In genomic region chr7:51607447-51607846, GRCh38 we compare ENCODE assay signal across 22 cellular contexts.
"Had no signal": no experiment of that assay in that cellular context is flagged by ENCODE, and none has a peak within 500 bp of the region (broad histone marks: within the 10 kb centered on the region; RNA-seq: fewer than 3 reads in every experiment).

No MANE protein-coding gene starts in this region.

- H3K27me3 ChIP-seq: brain microvascular endothelial cell had no signal

- DNase-seq: activated CD4-positive, alpha-beta T cell treated with anti-CD3 and anti-CD28 coated beads, Interleukin-2, amount 10 ng/mL, durations not matched to agents 24 days and 14 days; activated CD4-positive, alpha-beta T cell treated with anti-CD3 and anti-CD28 coated beads, Interleukin-2, amount 50 U/mL, for 48 hours; activated CD4-positive, CD25-positive, alpha-beta regulatory T cell treated with anti-CD3 and anti-CD28 coated beads, Interleukin-2, amount 50 U/mL, for 72 hours; activated CD8-positive, alpha-beta memory T cell treated with anti-CD3 and anti-CD28 coated beads for 24 hours; activated gamma-delta T cell; activated naive CD4-positive, alpha-beta T cell treated with anti-CD3 and anti-CD28 coated beads for 36 hours; activated T-cell treated with anti-CD3 and anti-CD28 coated beads, Interleukin-2, amount 50 U/mL, for 48 hours; amygdala; brain microvascular endothelial cell; Karpas-422; MM.1S; NCI-H1105 treated with DMSO at 0.1 percent for 48 hours; NCI-H1436 treated with DMSO at 0.1 percent for 48 hours; NCI-H187; NCI-H2081; NCI-H524 had no signal

- H3K27ac Mint-ChIP-seq: activated CD4-positive, alpha-beta T cell treated with anti-CD3 and anti-CD28 coated beads, Interleukin-2, amount 10 ng/mL, durations not matched to agents 24 days and 14 days; activated naive CD4-positive, alpha-beta T cell treated with anti-CD3 and anti-CD28 coated beads for 36 hours; activated naive CD8-positive, alpha-beta T cell; activated T-helper 17 cell treated with anti-CD3 and anti-CD28 coated beads, Interleukin-2, amount 50 U/mL, for 72 hours; T-helper 1 cell treated with Interleukin-12 subunit alpha and Interleukin-12 subunit beta and Interleukin-4 antibody, amounts not matched to agents 30 μg/mL and 1 μg/mL, for 36 hours; WTC11 had no signal

- H3K36me3 Mint-ChIP-seq: activated naive CD8-positive, alpha-beta T cell; WTC11 had no signal

- H3K27me3 Mint-ChIP-seq: activated CD4-positive, alpha-beta T cell treated with anti-CD3 and anti-CD28 coated beads, Interleukin-2, amount 10 ng/mL, durations not matched to agents 24 days and 14 days; activated naive CD8-positive, alpha-beta T cell; activated T-helper 17 cell treated with anti-CD3 and anti-CD28 coated beads, Interleukin-2, amount 50 U/mL, for 72 hours had no signal

- ATAC-seq: activated T-helper 17 cell treated with anti-CD3 and anti-CD28 coated beads, Interleukin-2, amount 50 U/mL, for 72 hours; WTC11 had no signal

- H3K4me1 Mint-ChIP-seq: activated CD4-positive, alpha-beta T cell treated with anti-CD3 and anti-CD28 coated beads, Interleukin-2, amount 10 ng/mL, durations not matched to agents 24 days and 14 days; activated T-helper 17 cell treated with anti-CD3 and anti-CD28 coated beads, Interleukin-2, amount 50 U/mL, for 72 hours had no signal

- H3K9me3 Mint-ChIP-seq: activated naive CD4-positive, alpha-beta T cell treated with anti-CD3 and anti-CD28 coated beads for 36 hours; WTC11 had no signal

- FAIRE-seq: astrocyte, RCC 7860 had no signal

- H3K36me3 ChIP-seq: brain microvascular endothelial cell had no signal

- H3K27ac ChIP-seq: brain microvascular endothelial cell had no signal

- H3K4me3 Mint-ChIP-seq: activated CD4-positive, alpha-beta T cell treated with anti-CD3 and anti-CD28 coated beads, Interleukin-2, amount 10 ng/mL, durations not matched to agents 24 days and 14 days; activated naive CD4-positive, alpha-beta T cell treated with anti-CD3 and anti-CD28 coated beads for 36 hours; activated naive CD8-positive, alpha-beta T cell; activated T-helper 17 cell treated with anti-CD3 and anti-CD28 coated beads, Interleukin-2, amount 50 U/mL, for 72 hours; T-helper 1 cell treated with Interleukin-12 subunit alpha and Interleukin-12 subunit beta and Interleukin-4 antibody, amounts not matched to agents 30 μg/mL and 1 μg/mL, for 36 hours; WTC11 had no signal
